Comparison of ENCODE assay signal across 10 cellular contexts in the genomic region with DNA sequence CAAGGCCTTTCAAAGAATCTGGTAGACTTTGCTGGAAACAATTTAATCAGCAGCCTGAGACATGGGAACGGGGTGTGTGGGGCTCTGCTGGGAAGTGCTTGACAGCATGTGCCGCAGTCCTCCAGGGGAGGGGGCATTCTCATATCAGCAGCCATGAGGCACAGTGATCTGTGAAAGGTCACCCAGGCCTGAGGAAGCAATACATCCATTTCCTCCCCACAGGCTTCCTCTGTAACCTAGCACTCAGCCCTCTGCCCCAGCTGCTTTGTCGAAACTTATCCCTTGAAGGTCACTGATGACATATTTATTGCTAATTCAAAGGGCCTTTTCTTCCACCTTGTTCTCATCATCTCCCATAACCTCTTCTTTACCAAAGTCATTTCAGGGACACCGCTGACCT.
DNase-seq lines count a peak whose midpoint lies in the region; ATAC-seq, FAIRE-seq and TF ChIP-seq lines count a peak whose summit lies in the region.
"Had no signal": no experiment of that assay in that cellular context is flagged by ENCODE, and none has a peak within 500 bp of the region (broad histone marks: within the 10 kb centered on the region; RNA-seq: fewer than 3 reads in every experiment).

No MANE protein-coding gene starts in this region.

- H3K27me3 ChIP-seq in PC-9 (ENCODE audit: insufficient read depth, low read depth) (no peaks in the 10 kb centered on the region), WERI-Rb-1 (ENCODE audit: insufficient read depth, low read depth, severe bottlenecking) (no peaks in the 10 kb centered on the region)

- POLR2A ChIA-PET in PC-9 (lab: Charles Lee; ENCODE audit: unreplicated experiment) = no interaction called here

- intact Hi-C loops in CD14-positive monocyte (cut with micrococcal nuclease) = no loop called here
- intact Hi-C loops in PC-9 (cut with micrococcal nuclease; ENCODE audit: unreplicated experiment) = loop anchor here (10.0 kb wide), 1 partner anchor 696 kb away; no protein-coding TSS in a partner anchor

- TF ChIP-seq CTCF in CD14-positive monocyte (IDR thresholded peaks at IDR 0.05) (no peak), PC-9 (conservative IDR thresholded peaks at IDR 0.05) (no peak), WERI-Rb-1 (IDR thresholded peaks at IDR 0.05; ENCODE audit: low read depth, low read length) (no peak)

- H2AFZ ChIP-seq in PC-9 = no peak overlapping the region

- peaks cover 0 to 3% (median 0%) of the 10 kb centered on the region in 3 donors for H3K27me3 Mint-ChIP-seq in CD14-positive monocyte (ENCODE audit: low read depth in 3 of 3)
- H3K27me3 Mint-ChIP-seq in activated naive CD8-positive, alpha-beta T cell treated with anti-CD3 and anti-CD28 coated beads for 36 hours = no peaks in the 10 kb centered on the region

- H3K9me2 ChIP-seq in PC-9 (ENCODE audit: insufficient read depth) = no peaks in the 10 kb centered on the region

- BruUV-seq in PC-9 (replicated peaks; lab: Mats Ljungman, UMichigan) = no TSS peak

- no peaks in the 10 kb centered on the region for H4K20me1 ChIP-seq in PC-9 (ENCODE audit: insufficient read depth)

- H3F3A ChIP-seq in PC-9 (ENCODE audit: insufficient read depth, low read depth) = peaks cover 8% of the 10 kb centered on the region; the same call in 1 of the 2 replicates

- H3K36me3 Mint-ChIP-seq in CD14-positive monocyte = peaks cover 4 to 13% of the 10 kb centered on the region in 2 donors
- peaks cover 16% of the 10 kb centered on the region for H3K36me3 Mint-ChIP-seq in activated naive CD8-positive, alpha-beta T cell treated with anti-CD3 and anti-CD28 coated beads for 36 hours

- FAIRE-seq in frontal cortex (lab: Jason Lieb, UNC) = no peak

- no peaks in the 10 kb centered on the region for H3K79me2 ChIP-seq in PC-9 (ENCODE audit: low read depth)

- H3K4me1 Mint-ChIP-seq in CD14-positive monocyte = peaks cover 63% of the 10 kb centered on the region
- peaks cover 66% of the 10 kb centered on the region for H3K4me1 Mint-ChIP-seq in activated naive CD8-positive, alpha-beta T cell treated with anti-CD3 and anti-CD28 coated beads for 36 hours

- no peaks in the 10 kb centered on the region for H3K9me3 ChIP-seq in PC-9 (ENCODE audit: insufficient read depth, low read depth)
- no peaks in the 10 kb centered on the region for H3K9me3 ChIP-seq in WERI-Rb-1 (ENCODE audit: severe bottlenecking)
- H3K9me3 ChIP-seq: left ventricle myocardium inferior had no signal

- peak overlapping the region in 5 of 7 donors; percentile 3 to 97 (median 44) for H3K27ac Mint-ChIP-seq in CD14-positive monocyte
- H3K27ac Mint-ChIP-seq in activated naive CD8-positive, alpha-beta T cell treated with anti-CD3 and anti-CD28 coated beads for 36 hours = peak overlapping the region; percentile 78

- H3K9me3 Mint-ChIP-seq in CD14-positive monocyte = peaks cover 0 to 3% (median 0%) of the 10 kb centered on the region in 7 donors
- peaks cover 3% of the 10 kb centered on the region for H3K9me3 Mint-ChIP-seq in activated naive CD8-positive, alpha-beta T cell treated with anti-CD3 and anti-CD28 coated beads for 36 hours

- no peaks in the 10 kb centered on the region for H3K36me3 ChIP-seq in PC-9 (ENCODE audit: low read depth)
- H3K36me3 ChIP-seq in WERI-Rb-1 = no peaks in the 10 kb centered on the region
- H3K36me3 ChIP-seq: left ventricle myocardium inferior had no signal

- H3K4me3 ChIP-seq in PC-9 (no peak overlapping the region), WERI-Rb-1 (ENCODE audit: low read depth, low read length) (no peak overlapping the region)
- H3K4me3 ChIP-seq: left ventricle myocardium inferior had no signal

- peaks cover 19% of the 10 kb centered on the region for H3K4me1 ChIP-seq in PC-9 (replicated peaks; ENCODE audit: insufficient read depth)
- H3K4me1 ChIP-seq: left ventricle myocardium inferior had no signal

- H3K27ac ChIP-seq in PC-9 (no peak overlapping the region), WERI-Rb-1 (no peak overlapping the region)
- H3K27ac ChIP-seq: left ventricle myocardium inferior had no signal

- DNase-seq in CD14-positive monocyte (ENCODE audit: low spot score) (peak; percentile 45), NCI-H345 treated with DMSO at 0.1 percent for 48 hours (lab: John Stamatoyannopoulos, UW; ENCODE audit: unreplicated experiment) (no peak), PC-9 (no peak), frontal cortex (ENCODE audit: low spot score in 2 of 2) (no peak), WERI-Rb-1 (no peak)
- peak; percentile 51 for DNase-seq in activated naive CD8-positive, alpha-beta T cell treated with anti-CD3 and anti-CD28 coated beads for 36 hours
- DNase-seq: left ventricle myocardium inferior, NCI-H774 had no signal

- CTCF ChIA-PET in PC-9 (lab: Charles Lee) = no interaction called here

- H3K4me3 Mint-ChIP-seq in CD14-positive monocyte = no peak overlapping the region
- H3K4me3 Mint-ChIP-seq in activated naive CD8-positive, alpha-beta T cell treated with anti-CD3 and anti-CD28 coated beads for 36 hours = no peak overlapping the region

- ATAC-seq in GM19025 (IDR thresholded peaks at IDR 0.05; ENCODE audit: low read depth, unreplicated experiment) (peak; percentile 59), HG03354 (IDR thresholded peaks at IDR 0.05; ENCODE audit: poor library complexity, severe bottlenecking, unreplicated experiment) (peak; percentile 77)

- H3K4me2 ChIP-seq in PC-9 = no peak overlapping the region

Comparison
In these comparisons a context has a peak if more than half of its experiments do, and no peak if none do; other contexts are left out.
1. DNase-seq: peak in CD14-positive monocyte (single experiment) and activated naive CD8-positive, alpha-beta T cell treated with anti-CD3 and anti-CD28 coated beads for 36 hours (single experiment); none in NCI-H345 treated with DMSO at 0.1 percent for 48 hours (single experiment), PC-9 (0 of 2), frontal cortex (0 of 2) and WERI-Rb-1 (single experiment).